In genomic region chr4:170849969-170850368, GRCh38 we compare ENCODE assay signal across 16 cellular contexts.
DNase-seq lines count a peak whose midpoint lies in the region; ATAC-seq and FAIRE-seq lines count a peak whose summit lies in the region.
"Had no signal": no experiment of that assay in that cellular context is flagged by ENCODE, and none has a peak within 500 bp of the region (broad histone marks: within the 10 kb centered on the region; RNA-seq: fewer than 3 reads in every experiment).

No MANE protein-coding gene starts in this region.

- DNase-seq in KBM-7 (peak; percentile 5), DMS153 (lab: John Stamatoyannopoulos, UW) (no peak), urothelium cell line (ENCODE audit: low spot score) (no peak), NCI-H82 treated with DMSO at 0.1 percent for 48 hours (lab: John Stamatoyannopoulos, UW; ENCODE audit: unreplicated experiment) (no peak)
- DNase-seq: activated CD4-positive, alpha-beta T cell treated with anti-CD3 and anti-CD28 coated beads, Interleukin-2, amount 50 U/mL, for 4 hours; activated T-cell treated with anti-CD3 and anti-CD28 coated beads, Interleukin-2, amount 50 U/mL, for 48 hours; BE2C; cerebellar nuclear complex; NCI-H226; right cardiac atrium; SJCRH30; stimulated activated CD4-positive, alpha-beta T cell treated with anti-CD3 and anti-CD28 coated beads, Interleukin-1b, Interleukin-23, amount 100 ng/mL, for 48 hours had no signal

- FAIRE-seq in urothelium cell line (lab: Jason Lieb, UNC): no peak

- in situ Hi-C loops in KBM-7 (cut with MboI; ENCODE audit: low pct_unique_long_range_greater_than_20kb, low sequenced_read_pairs): no loop called here

- ATAC-seq in GM18499 (IDR thresholded peaks at IDR 0.05; ENCODE audit: insufficient read depth, unreplicated experiment) (peak; percentile 74), GM19395 (IDR thresholded peaks at IDR 0.05; ENCODE audit: unreplicated experiment) (peak; percentile 71), HG02973 (IDR thresholded peaks at IDR 0.05; ENCODE audit: unreplicated experiment) (peak; percentile 65), HG02852 (IDR thresholded peaks at IDR 0.05; ENCODE audit: unreplicated experiment) (no peak)
- ATAC-seq: right cardiac atrium had no signal
